ENCODE assay signal across 7 cellular contexts in genomic region chr2:54945401-54946219, GRCh38.
A peak's percentile ranks its signal among the peaks of the same experiment; 100 is the strongest.
DNase-seq lines count a peak whose midpoint lies in the region; ATAC-seq, FAIRE-seq and TF ChIP-seq lines count a peak whose summit lies in the region.

No MANE protein-coding gene starts in this region.

- no peaks in the 10 kb centered on the region for H3K9me3 Mint-ChIP-seq in natural killer cell

- H3K4me1 Mint-ChIP-seq in natural killer cell, result peaks cover 29 to 40% of the 10 kb centered on the region in 2 donors

- H3K4me3 ChIP-seq in bronchial epithelial cell (ENCODE audit: low read depth, low read length), result no peak overlapping the region

- ATAC-seq in GM18520 (IDR thresholded peaks at IDR 0.05; ENCODE audit: unreplicated experiment), result peak; percentile 64
- peak; percentile 50 for ATAC-seq in HG03469 (IDR thresholded peaks at IDR 0.05; ENCODE audit: unreplicated experiment)
- ATAC-seq in natural killer cell, result peak; percentile 33 to 45 (median 42)

- peak overlapping the region; percentile 52 for H3K4me3 Mint-ChIP-seq in natural killer cell

- peak; percentile 66 for DNase-seq in bronchial epithelial cell (ENCODE audit: low read depth)
- DNase-seq in natural killer cell, result no peak
- DNase-seq in NOMO-1 (lab: John Stamatoyannopoulos, UW; ENCODE audit: unreplicated experiment in 2 of 2), result no peak
- DNase-seq in HPDE6-E6E7 (ENCODE audit: extremely low spot score), result no peak
- no peak for DNase-seq in T-helper 9 cell

- H3K27me3 Mint-ChIP-seq in natural killer cell (ENCODE audit: low read depth in 2 of 2), result no peaks in the 10 kb centered on the region

- intact Hi-C loops in natural killer cell (cut with micrococcal nuclease), result no loop called here

- no peaks in the 10 kb centered on the region for H3K36me3 Mint-ChIP-seq in natural killer cell

- TF ChIP-seq CTCF in bronchial epithelial cell (IDR thresholded peaks at IDR 0.05; ENCODE audit: insufficient read depth, low read length, severe bottlenecking), result no peak
- TF ChIP-seq CTCF in natural killer cell (IDR thresholded peaks at IDR 0.05), result no peak

- no peaks in the 10 kb centered on the region for H3K36me3 ChIP-seq in bronchial epithelial cell (ENCODE audit: control insufficient read depth, insufficient read depth, low read length)

- peak overlapping the region; percentile 82 to 86 for H3K27ac Mint-ChIP-seq in natural killer cell

- no peak for FAIRE-seq in bronchial epithelial cell (lab: Jason Lieb, UNC)

- no peaks in the 10 kb centered on the region for H3K27me3 ChIP-seq in bronchial epithelial cell (ENCODE audit: control insufficient read depth, insufficient read depth, low read length)
